19 cellular contexts compared by ENCODE assay signal in genomic region chr1:200267458-200267857, GRCh38.
"Had no signal": no experiment of that assay in that cellular context is flagged by ENCODE, and none has a peak within 500 bp of the region (broad histone marks: within the 10 kb centered on the region; RNA-seq: fewer than 3 reads in every experiment).

No MANE protein-coding gene starts in this region.

- H3K4me1 ChIP-seq: SJCRH30 had no signal

- H3K36me3 ChIP-seq: SJCRH30 had no signal

- H3K27me3 ChIP-seq: SJCRH30 had no signal

- ATAC-seq: SK-N-SH treated with all-trans-retinoic acid at 6 μM for 48 hours had no signal

- H3K27ac ChIP-seq: RWPE1, SJCRH30 had no signal

- H3K4me3 ChIP-seq: SJCRH30 had no signal

- DNase-seq: Karpas-422, KG1, MM.1S, NCI-H1092 treated with DMSO at 0.1 percent for 48 hours, NCI-H1436, NCI-H187, NCI-H2029, NCI-H2081 treated with DMSO at 0.1 percent for 48 hours, NCI-H2171, NCI-H226, NCI-H446, NCI-H510A, NCI-H524 treated with DMSO at 0.1 percent for 48 hours, NCI-H69, NCI-H774, SHP77 treated with DMSO at 0.1 percent for 48 hours, SJCRH30 had no signal

- H3K9me3 ChIP-seq: SJCRH30 had no signal
